ENCODE assay signal across 27 cellular contexts in genomic region chr1:95093296-95093695, GRCh38.
"Had no signal": no experiment of that assay in that cellular context is flagged by ENCODE, and none has a peak within 500 bp of the region (broad histone marks: within the 10 kb centered on the region; RNA-seq: fewer than 3 reads in every experiment).

No MANE protein-coding gene starts in this region.

- H3K9ac ChIP-seq: SK-N-SH had no signal

- H3K4me3 ChIP-seq: cardiac muscle cell, SJCRH30 had no signal

- H3K27me3 ChIP-seq: brain microvascular endothelial cell, cardiac muscle cell, SJCRH30 had no signal

- H3K9me3 ChIP-seq: SK-N-SH had no signal

- DNase-seq: activated CD4-positive, alpha-beta memory T cell treated with anti-CD3 and anti-CD28 coated beads for 36 hours; activated CD4-positive, alpha-beta T cell treated with anti-CD3 and anti-CD28 coated beads, Interleukin-2, amount 10 ng/mL, durations not matched to agents 7 days and 5 days; activated CD4-positive, CD25-positive, alpha-beta regulatory T cell; activated CD8-positive, alpha-beta memory T cell treated with anti-CD3 and anti-CD28 coated beads for 24 hours; activated gamma-delta T cell; activated naive CD4-positive, alpha-beta T cell treated with anti-CD3 and anti-CD28 coated beads for 36 hours; activated T-cell treated with anti-CD3 and anti-CD28 coated beads, Interleukin-2, amount 50 U/mL, for 4 hours; amygdala; brain microvascular endothelial cell; cerebellar nuclear complex; Kasumi-1; NCI-H1105 treated with DMSO at 0.1 percent for 48 hours; NCI-H146; NCI-H1930; NCI-H2171 treated with DMSO at 0.1 percent for 48 hours; NCI-H526 treated with DMSO at 0.1 percent for 48 hours; NCI-H82; OCI-M1; RPMI8226; SJCRH30; SK-N-SH; T-helper 1 cell had no signal

- H3K27ac ChIP-seq: brain microvascular endothelial cell, cardiac muscle cell, SJCRH30, VCaP had no signal

- H3K36me3 ChIP-seq: brain microvascular endothelial cell, cardiac muscle cell, SJCRH30 had no signal

- ATAC-seq: activated T-cell treated with anti-CD3 and anti-CD28 coated beads, Interleukin-2, amount 50 U/mL, for 4 hours; activated T-helper 17 cell treated with anti-CD3 and anti-CD28 coated beads, Interleukin-2, amount 50 U/mL, for 72 hours; Panc1; Right ventricle myocardium inferior had no signal

- H3K4me1 ChIP-seq: SJCRH30 had no signal

- H3K4me2 ChIP-seq: SK-N-SH had no signal
